28 cellular contexts compared by ENCODE assay signal in the genomic region with DNA sequence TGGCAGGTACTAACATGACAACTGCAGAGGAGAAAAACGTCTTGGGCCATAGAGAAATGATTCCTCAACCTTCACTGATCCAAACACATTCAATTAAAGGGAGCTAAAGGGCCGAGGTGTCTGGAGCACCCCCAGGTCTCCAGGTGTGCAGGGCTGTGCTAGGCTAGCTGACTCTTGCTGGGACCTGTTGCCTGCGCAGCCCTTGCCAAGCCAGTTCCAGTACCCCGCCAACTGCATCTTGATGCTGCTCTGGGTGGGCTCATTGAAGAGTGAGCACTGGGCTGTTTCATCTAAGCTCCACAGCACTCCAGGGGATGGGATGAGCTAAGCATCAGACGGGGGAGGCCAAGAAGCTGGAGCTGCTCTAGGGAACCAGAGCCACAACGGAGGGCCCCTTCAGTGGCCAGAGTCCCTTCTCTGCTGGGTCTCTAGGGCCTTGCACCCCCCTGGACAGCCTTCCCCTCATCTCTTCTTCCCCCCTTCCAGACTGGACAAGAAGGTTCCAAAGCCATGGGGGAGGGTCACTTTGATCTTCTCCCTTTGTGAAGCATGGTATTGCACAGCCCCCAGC. TPM values are rescaled to one million over a fixed set of nuclear protein-coding genes. Genes with fewer than 3 reads are reported as not detected.
DNase-seq lines count a peak whose midpoint lies in the region; ATAC-seq and TF ChIP-seq lines count a peak whose summit lies in the region.
"Had no signal": no experiment of that assay in that cellular context is flagged by ENCODE, and none has a peak within 500 bp of the region (broad histone marks: within the 10 kb centered on the region; RNA-seq: fewer than 3 reads in every experiment).

No MANE protein-coding gene starts in this region.

- POLR2A ChIA-PET in SK-N-SH (lab: Yijun Ruan, JAX): no interaction called here
- POLR2A ChIA-PET in PC-9 (lab: Charles Lee; ENCODE audit: unreplicated experiment): interaction anchor here (0.6 kb wide), 1 partner anchor 8 kb away, joined by 6 read pairs; no protein-coding TSS in a partner anchor

- no peak for TF ChIP-seq RAD21 in SK-N-SH (IDR thresholded peaks at IDR 0.05; ENCODE audit: low read length)

- peaks cover 16 to 48% of the 10 kb centered on the region in 2 experiments; a peak in 3 of 4 replicates for H3K4me1 ChIP-seq in SK-N-SH (ENCODE audit: control insufficient read depth in 1 of 2, insufficient read depth in 2 of 2, low read depth in 1 of 2, low read length in 1 of 2)
- peaks cover 43% of the 10 kb centered on the region for H3K4me1 ChIP-seq in adipocyte (ENCODE audit: control insufficient read depth, insufficient read depth, low read length)
- H3K4me1 ChIP-seq in smooth muscle cell (ENCODE audit: low read depth): peaks cover 23% of the 10 kb centered on the region
- H3K4me1 ChIP-seq in PC-9 (replicated peaks; ENCODE audit: insufficient read depth): peaks cover 19% of the 10 kb centered on the region
- H3K4me1 ChIP-seq in effector memory CD4-positive, alpha-beta T cell (ENCODE audit: control insufficient read depth, insufficient read depth, low read length, poor library complexity, severe bottlenecking): no peaks in the 10 kb centered on the region

- no peak overlapping the region for H3K9ac ChIP-seq in SK-N-SH
- peak overlapping the region; percentile 81 for H3K9ac ChIP-seq in adipocyte (ENCODE audit: low read length)
- no peak overlapping the region for H3K9ac ChIP-seq in smooth muscle cell (ENCODE audit: low read depth)

- no peak overlapping the region for H2AFZ ChIP-seq in SK-N-SH (ENCODE audit: low read depth)
- H2AFZ ChIP-seq in smooth muscle cell (ENCODE audit: low read depth): no peak overlapping the region
- H2AFZ ChIP-seq in PC-9: no peak overlapping the region

- H3F3A ChIP-seq in SK-N-SH (replicated peaks; ENCODE audit: insufficient read depth): peaks cover 41% of the 10 kb centered on the region
- peaks cover 25% of the 10 kb centered on the region for H3F3A ChIP-seq in smooth muscle cell (ENCODE audit: low read depth)
- H3F3A ChIP-seq in PC-9 (ENCODE audit: insufficient read depth, low read depth): peaks cover 24% of the 10 kb centered on the region; the same call in 1 of the 2 replicates

- no peak for TF ChIP-seq CTCF in SK-N-SH (IDR thresholded peaks at IDR 0.05)
- no peak for TF ChIP-seq CTCF in smooth muscle cell (IDR thresholded peaks at IDR 0.05; ENCODE audit: borderline replicate concordance, insufficient read depth, poor library complexity, severe bottlenecking)
- no peak for TF ChIP-seq CTCF in PC-9 (conservative IDR thresholded peaks at IDR 0.05)

- BruUV-seq in PC-9 (replicated peaks; lab: Mats Ljungman, UMichigan): no TSS peak

- H3K36me3 ChIP-seq in SK-N-SH (replicated peaks in 1 of 2; ENCODE audit: control insufficient read depth in 1 of 2, insufficient read depth in 2 of 2, low read length in 1 of 2) (peaks cover 43 to 48% of the 10 kb centered on the region in 2 experiments), adipocyte (ENCODE audit: control insufficient read depth, insufficient read depth, low read length, severe bottlenecking) (peaks cover 55% of the 10 kb centered on the region), smooth muscle cell (ENCODE audit: low read depth) (peaks cover 11% of the 10 kb centered on the region), PC-9 (ENCODE audit: low read depth) (peaks cover 16% of the 10 kb centered on the region)
- H3K36me3 ChIP-seq in effector memory CD4-positive, alpha-beta T cell (ENCODE audit: control insufficient read depth, insufficient read depth, low read length): peaks cover 52% of the 10 kb centered on the region

- H3K9me2 ChIP-seq in SK-N-SH (no peaks in the 10 kb centered on the region), PC-9 (ENCODE audit: insufficient read depth) (no peaks in the 10 kb centered on the region)

- intact Hi-C loops in PC-9 (cut with micrococcal nuclease; ENCODE audit: unreplicated experiment): no loop called here

- WGBS in SK-N-SH (ENCODE audit: low lambda C conversion rate): 58% methylated on average over 3 of the region's 6 CpGs
- 81% methylated on average over 6 of the region's 6 CpGs for WGBS in smooth muscle cell (ENCODE audit: low lambda C conversion rate)

- H3K4me3 ChIP-seq in SK-N-SH (ENCODE audit: low read depth in 2 of 2, low read length in 1 of 2) (no peak overlapping the region), adipocyte (ENCODE audit: low read length) (no peak overlapping the region), smooth muscle cell (no peak overlapping the region), PC-9 (no peak overlapping the region)
- H3K4me3 ChIP-seq in effector memory CD4-positive, alpha-beta T cell (ENCODE audit: insufficient read depth, low read depth, low read length, poor library complexity, severe bottlenecking): no peak overlapping the region
- H3K4me3 ChIP-seq: upper lobe of left lung had no signal

- CTCF ChIA-PET in SK-N-SH (lab: Yijun Ruan, JAX) (interaction anchor here (1.2 to 14.7 kb wide), 17 partner anchors 7 to 391 kb away, joined by 3 to 204 read pairs (median 21); partner anchors contain the start of genes IP6K3, LEMD2 and UQCC2), PC-9 (lab: Charles Lee) (interaction anchor here (0.6 kb wide), 1 partner anchor 211 kb away, joined by 4 read pairs; no protein-coding TSS in a partner anchor)

- H3K4me2 ChIP-seq in SK-N-SH (peak overlapping the region; percentile 84; the same call in 1 of the 2 replicates), smooth muscle cell (peak overlapping the region; percentile 54), PC-9 (no peak overlapping the region)

- H3K27me3 ChIP-seq in SK-N-SH (ENCODE audit: insufficient read depth) (no peaks in the 10 kb centered on the region), adipocyte (replicated peaks; ENCODE audit: control insufficient read depth, insufficient read depth, low read length) (no peaks in the 10 kb centered on the region), smooth muscle cell (ENCODE audit: low read depth) (no peaks in the 10 kb centered on the region), PC-9 (ENCODE audit: insufficient read depth, low read depth) (no peaks in the 10 kb centered on the region)
- no peaks in the 10 kb centered on the region for H3K27me3 ChIP-seq in effector memory CD4-positive, alpha-beta T cell (replicated peaks; ENCODE audit: control insufficient read depth, insufficient read depth, low read length, poor library complexity, severe bottlenecking)
- H3K27me3 ChIP-seq: brain microvascular endothelial cell, upper lobe of left lung had no signal

- H4K20me1 ChIP-seq in SK-N-SH (ENCODE audit: insufficient read depth): no peaks in the 10 kb centered on the region; the same call in 1 of the 2 replicates
- H4K20me1 ChIP-seq in smooth muscle cell (ENCODE audit: low read depth): peaks cover 18% of the 10 kb centered on the region
- peaks cover 5% of the 10 kb centered on the region; the same call in 1 of the 2 replicates for H4K20me1 ChIP-seq in PC-9 (ENCODE audit: insufficient read depth)

- H3K79me2 ChIP-seq in SK-N-SH (ENCODE audit: insufficient read depth) (no peaks in the 10 kb centered on the region), smooth muscle cell (ENCODE audit: low read depth) (no peaks in the 10 kb centered on the region), PC-9 (ENCODE audit: low read depth) (no peaks in the 10 kb centered on the region)

- H3K27ac ChIP-seq in SK-N-SH (ENCODE audit: low read depth in 2 of 2, low read length in 1 of 2): peak overlapping the region; percentile 78 to 84; a peak in 3 of 4 replicates
- H3K27ac ChIP-seq in smooth muscle cell (ENCODE audit: low read depth): peak overlapping the region; percentile 83
- no peak overlapping the region for H3K27ac ChIP-seq in PC-9
- no peak overlapping the region for H3K27ac ChIP-seq in effector memory CD4-positive, alpha-beta T cell (ENCODE audit: insufficient read depth, low read length, poor library complexity, severe bottlenecking)
- H3K27ac ChIP-seq: HL-60 had no signal

- ATAC-seq in SK-N-SH treated with all-trans-retinoic acid at 6 μM for 48 hours: no peak
- ATAC-seq in esophagus mucosa: peak; percentile 7
- ATAC-seq in GM18502 (IDR thresholded peaks at IDR 0.05; ENCODE audit: poor library complexity, unreplicated experiment): no peak
- ATAC-seq: HepG2 had no signal

- no peak for TF ChIP-seq EP300 in SK-N-SH (IDR thresholded peaks at IDR 0.05; ENCODE audit: borderline replicate concordance in 1 of 2, low read depth in 1 of 2, low read length in 1 of 2)

- DNase-seq in SK-N-SH (no peak), adipocyte (ENCODE audit: low read depth) (no peak), smooth muscle cell (lab: John Stamatoyannopoulos, UW; ENCODE audit: unreplicated experiment) (no peak), PC-9 (no peak)
- no peak for DNase-seq in effector memory CD4-positive, alpha-beta T cell
- DNase-seq: activated B cell treated with CpG ODN at 0.5 μM for 24 hours; activated CD4-positive, alpha-beta memory T cell treated with anti-CD3 and anti-CD28 coated beads for 36 hours; brain microvascular endothelial cell; DMS79; effector CD8-positive, alpha-beta T cell; HCEC 1CT; NCI-H1048; NCI-H187 treated with DMSO at 0.1 percent for 48 hours; NCI-H345; NCI-H748 treated with DMSO at 0.1 percent for 48 hours; stimulated activated CD8-positive, alpha-beta memory T cell treated with anti-CD3 and anti-CD28 coated beads, Interleukin-4, amount 100 ng/mL, for 48 hours; T-helper 9 cell; upper lobe of left lung had no signal

- no peaks in the 10 kb centered on the region for H3K9me3 ChIP-seq in SK-N-SH
- H3K9me3 ChIP-seq in adipocyte (ENCODE audit: control insufficient read depth, low read length): no peaks in the 10 kb centered on the region
- no peaks in the 10 kb centered on the region for H3K9me3 ChIP-seq in smooth muscle cell (replicated peaks; ENCODE audit: low read depth)
- no peaks in the 10 kb centered on the region for H3K9me3 ChIP-seq in PC-9 (ENCODE audit: insufficient read depth, low read depth)
- no peaks in the 10 kb centered on the region for H3K9me3 ChIP-seq in effector memory CD4-positive, alpha-beta T cell (ENCODE audit: control insufficient read depth, low read length)
- H3K9me3 ChIP-seq: upper lobe of left lung had no signal

RNA-seq across cellular contexts. Expression of gene LEMD2, which starts 15.9 kb away (rescaled TPM):
- polyA plus RNA-seq in SK-N-SH (2012; rRNA removed) (56.5 and 59.5 TPM in 2 replicates), smooth muscle cell (87.3 and 91.6 TPM in 2 replicates)
- polyA plus RNA-seq in SK-N-SH (2012; cell fraction: cytosol; rRNA removed): 32.2 and 37.6 TPM in 2 replicates
- 136 and 141 TPM in 2 replicates for polyA plus RNA-seq in SK-N-SH (2012; cell fraction: nucleus; rRNA removed)
- total RNA-seq in esophagus mucosa (36.4 TPM), smooth muscle cell (48.8 and 52.4 TPM in 2 replicates), PC-9 (2021) (65.9 and 66.5 TPM in 2 replicates)

RNA-seq across cellular contexts. Expression of gene IP6K3, which starts 26.3 kb away (rescaled TPM):
- 0.13 and 0.21 TPM in 2 replicates for polyA plus RNA-seq in SK-N-SH (2012; rRNA removed)
- 0.07 and 0.08 TPM in 2 replicates for polyA plus RNA-seq in SK-N-SH (2012; cell fraction: cytosol; rRNA removed)
- 0.18 and 0.32 TPM in 2 replicates for polyA plus RNA-seq in SK-N-SH (2012; cell fraction: nucleus; rRNA removed)
- total RNA-seq in esophagus mucosa: 0.08 TPM
- 2.2 and 2.6 TPM in 2 replicates for total RNA-seq in smooth muscle cell
- polyA plus RNA-seq in smooth muscle cell: 3.7 and 5.6 TPM in 2 replicates
- not detected in 2 replicates for total RNA-seq in PC-9 (2021)
- total RNA-seq: activated B cell treated with CpG ODN at 0.5 μM for 24 hours; activated CD4-positive, alpha-beta memory T cell treated with anti-CD3 and anti-CD28 coated beads for 36 hours; pulmonary artery endothelial cell had no signal

RNA-seq across cellular contexts. Expression of gene MLN, which starts 30.8 kb away (rescaled TPM):
- polyA plus RNA-seq in SK-N-SH (2012; rRNA removed): not detected in 2 replicates
- not detected in 2 replicates for polyA plus RNA-seq in SK-N-SH (2012; cell fraction: cytosol; rRNA removed)
- polyA plus RNA-seq in SK-N-SH (2012; cell fraction: nucleus; rRNA removed): not detected in 2 replicates
- total RNA-seq in esophagus mucosa: not detected
- total RNA-seq in smooth muscle cell: not detected in 2 replicates
- not detected in 2 replicates for polyA plus RNA-seq in smooth muscle cell
- total RNA-seq in PC-9 (2021): not detected in 2 replicates
- total RNA-seq: A172; activated B cell treated with CpG ODN at 0.5 μM for 24 hours; activated CD4-positive, alpha-beta memory T cell treated with anti-CD3 and anti-CD28 coated beads for 36 hours; HepG2; lower leg skin; mucosa of gallbladder; pulmonary artery endothelial cell; upper lobe of left lung had no signal
- polyA plus RNA-seq: adipose tissue, HepG2 had no signal

Comparison
In these comparisons a context has a peak if more than half of its experiments do, and no peak if none do; other contexts are left out.
1. H3K27ac ChIP-seq: peak in SK-N-SH (2 of 2) and smooth muscle cell (single experiment); none in PC-9 (single experiment) and effector memory CD4-positive, alpha-beta T cell (single experiment).